16 cellular contexts compared by ENCODE assay signal in genomic region chr2:108932736-108933135, GRCh38. TPM values are rescaled to one million over a fixed set of nuclear protein-coding genes. Genes with fewer than 3 reads are reported as not detected.
DNase-seq lines count a peak whose midpoint lies in the region; ATAC-seq lines count a peak whose summit lies in the region.
"Had no signal": no experiment of that assay in that cellular context is flagged by ENCODE, and none has a peak within 500 bp of the region (broad histone marks: within the 10 kb centered on the region; RNA-seq: fewer than 3 reads in every experiment).

No MANE protein-coding gene starts in this region.

- no peaks in the 10 kb centered on the region for H3K27me3 Mint-ChIP-seq in activated T-cell treated with anti-CD3 and anti-CD28 coated beads, Interleukin-2, amount 50 U/mL, for 72 hours (ENCODE audit: low read depth)
- H3K27me3 Mint-ChIP-seq in activated CD8-positive, alpha-beta memory T cell treated with anti-CD3 and anti-CD28 coated beads, Interleukin-2, amount 10 ng/mL, durations not matched to agents 7 days and 5 days = no peaks in the 10 kb centered on the region

- H3K9me3 Mint-ChIP-seq in activated T-cell treated with anti-CD3 and anti-CD28 coated beads, Interleukin-2, amount 50 U/mL, for 72 hours = no peaks in the 10 kb centered on the region
- no peaks in the 10 kb centered on the region for H3K9me3 Mint-ChIP-seq in activated CD8-positive, alpha-beta memory T cell treated with anti-CD3 and anti-CD28 coated beads, Interleukin-2, amount 10 ng/mL, durations not matched to agents 7 days and 5 days (ENCODE audit: low read depth)
- H3K9me3 Mint-ChIP-seq: CD8-positive, alpha-beta T cell had no signal

- H3K36me3 Mint-ChIP-seq in activated T-cell treated with anti-CD3 and anti-CD28 coated beads, Interleukin-2, amount 50 U/mL, for 72 hours (ENCODE audit: insufficient read depth in 2 of 2) = no peaks in the 10 kb centered on the region
- H3K36me3 Mint-ChIP-seq in activated CD8-positive, alpha-beta memory T cell treated with anti-CD3 and anti-CD28 coated beads, Interleukin-2, amount 10 ng/mL, durations not matched to agents 7 days and 5 days = no peaks in the 10 kb centered on the region

- no peak overlapping the region for H3K4me3 Mint-ChIP-seq in activated T-cell treated with anti-CD3 and anti-CD28 coated beads, Interleukin-2, amount 50 U/mL, for 72 hours
- no peak overlapping the region for H3K4me3 Mint-ChIP-seq in activated CD8-positive, alpha-beta memory T cell treated with anti-CD3 and anti-CD28 coated beads, Interleukin-2, amount 10 ng/mL, durations not matched to agents 7 days and 5 days
- H3K4me3 Mint-ChIP-seq: CD8-positive, alpha-beta T cell had no signal

- no peak for DNase-seq in activated T-cell treated with anti-CD3 and anti-CD28 coated beads, Interleukin-2, amount 50 U/mL, for 72 hours
- no peak for DNase-seq in activated T-cell treated with anti-CD3 and anti-CD28 coated beads, Interleukin-2, amount 50 U/mL, for 1 hour
- DNase-seq in SK-N-DZ (ENCODE audit: low spot score) = peak; percentile 60
- peak; percentile 29 for DNase-seq in myocyte (ENCODE audit: low read depth)
- DNase-seq in NCI-H1092 (lab: John Stamatoyannopoulos, UW) = no peak
- DNase-seq in UCSD-AML1 (lab: John Stamatoyannopoulos, UW; ENCODE audit: unreplicated experiment) = no peak
- DNase-seq in activated CD8-positive, alpha-beta memory T cell treated with anti-CD3 and anti-CD28 coated beads, Interleukin-2, amount 10 ng/mL, durations not matched to agents 7 days and 5 days = no peak
- DNase-seq: Calu3; CD8-positive, alpha-beta T cell; NCI-H1105 treated with DMSO at 0.1 percent for 48 hours; NCI-H1694; NCI-H2107 had no signal

- H3K4me1 Mint-ChIP-seq in activated T-cell treated with anti-CD3 and anti-CD28 coated beads, Interleukin-2, amount 50 U/mL, for 72 hours (ENCODE audit: low read depth) = peaks cover 22% of the 10 kb centered on the region
- H3K4me1 Mint-ChIP-seq in activated CD8-positive, alpha-beta memory T cell treated with anti-CD3 and anti-CD28 coated beads, Interleukin-2, amount 10 ng/mL, durations not matched to agents 7 days and 5 days = peaks cover 5% of the 10 kb centered on the region

- H3K27ac Mint-ChIP-seq in activated T-cell treated with anti-CD3 and anti-CD28 coated beads, Interleukin-2, amount 50 U/mL, for 72 hours = peak overlapping the region; percentile 57
- no peak overlapping the region for H3K27ac Mint-ChIP-seq in activated CD8-positive, alpha-beta memory T cell treated with anti-CD3 and anti-CD28 coated beads, Interleukin-2, amount 10 ng/mL, durations not matched to agents 7 days and 5 days
- H3K27ac Mint-ChIP-seq: CD8-positive, alpha-beta T cell had no signal

- no peak for ATAC-seq in activated T-cell treated with anti-CD3 and anti-CD28 coated beads, Interleukin-2, amount 50 U/mL, for 72 hours (replicated peaks in 1 of 2)
- ATAC-seq in activated CD8-positive, alpha-beta memory T cell treated with anti-CD3 and anti-CD28 coated beads, Interleukin-2, amount 10 ng/mL, durations not matched to agents 7 days and 5 days = no peak
- ATAC-seq: CD8-positive, alpha-beta T cell; Panc1 had no signal

- CTCF ChIA-PET in activated CD8-positive, alpha-beta memory T cell treated with anti-CD3 and anti-CD28 coated beads, Interleukin-2, amount 10 ng/mL, durations not matched to agents 7 days and 5 days (lab: Charles Lee) = no interaction called here

RNA-seq across cellular contexts. Expression of gene EDAR, which starts 56.3 kb away (rescaled TPM):
- total RNA-seq in activated T-cell treated with anti-CD3 and anti-CD28 coated beads, Interleukin-2, amount 50 U/mL, for 72 hours = 1 to 10 TPM in 1 of 2 donors, under 1 TPM in 1; 0.28 to 1.4 TPM
- polyA plus RNA-seq in SK-N-DZ (2014; cell fraction: cytosol; rRNA removed) = not detected in 2 replicates
- not detected in 2 replicates for polyA plus RNA-seq in SK-N-DZ (2014; cell fraction: nucleus; rRNA removed)
- total RNA-seq in myocyte = not detected in 2 replicates
- not detected for polyA plus RNA-seq in myocyte (2012)
- total RNA-seq in activated CD8-positive, alpha-beta memory T cell treated with anti-CD3 and anti-CD28 coated beads, Interleukin-2, amount 10 ng/mL, durations not matched to agents 7 days and 5 days = not detected
- total RNA-seq: Calu3, H1, K562, SJSA1 had no signal
- polyA plus RNA-seq: H1 had no signal

Comparison
In these comparisons a context has a peak if more than half of its experiments do, and no peak if none do; other contexts are left out.
1. DNase-seq: peak in SK-N-DZ (single experiment) and myocyte (single experiment); none in activated T-cell treated with anti-CD3 and anti-CD28 coated beads, Interleukin-2, amount 50 U/mL, for 72 hours (0 of 2), activated T-cell treated with anti-CD3 and anti-CD28 coated beads, Interleukin-2, amount 50 U/mL, for 1 hour (single experiment), NCI-H1092 (single experiment), UCSD-AML1 (single experiment) and activated CD8-positive, alpha-beta memory T cell treated with anti-CD3 and anti-CD28 coated beads, Interleukin-2, amount 10 ng/mL, durations not matched to agents 7 days and 5 days (single experiment).